In the genomic region with DNA sequence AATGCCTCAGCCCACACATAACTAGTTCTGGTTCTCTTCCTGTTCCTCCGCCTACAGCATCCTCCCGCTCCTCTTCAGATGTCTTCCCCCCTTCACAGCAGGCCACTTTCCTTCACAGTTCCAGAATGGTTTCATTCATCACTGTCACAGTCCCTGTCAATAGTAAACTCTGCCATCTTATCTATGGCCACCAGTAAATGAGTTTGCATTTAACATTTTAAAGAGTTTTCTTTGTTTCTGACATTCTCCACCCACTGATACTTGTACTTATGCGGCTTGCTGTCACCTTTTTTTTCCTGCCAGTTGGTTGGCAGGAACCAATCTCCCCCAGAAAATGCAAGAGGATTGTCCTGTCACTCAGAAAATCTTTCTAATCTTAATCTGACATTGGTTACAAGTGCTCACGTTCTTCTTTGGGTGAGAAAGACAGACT, we compare ENCODE assay signal across 9 cellular contexts.
DNase-seq lines count a peak whose midpoint lies in the region; ATAC-seq, FAIRE-seq and TF ChIP-seq lines count a peak whose summit lies in the region.
"Had no signal": no experiment of that assay in that cellular context is flagged by ENCODE, and none has a peak within 500 bp of the region (broad histone marks: within the 10 kb centered on the region; RNA-seq: fewer than 3 reads in every experiment).

No MANE protein-coding gene starts in this region.

- peak overlapping the region; percentile 45 for H3K27ac Mint-ChIP-seq in chondrocyte (ENCODE audit: unreplicated experiment)
- H3K27ac Mint-ChIP-seq in type B pancreatic cell = no peak overlapping the region

- H3K4me1 Mint-ChIP-seq in chondrocyte (ENCODE audit: low read depth) = peaks cover 25% of the 10 kb centered on the region
- no peaks in the 10 kb centered on the region for H3K4me1 Mint-ChIP-seq in type B pancreatic cell (ENCODE audit: unreplicated experiment)

- no peak overlapping the region for H3K4me3 ChIP-seq in lower lobe of right lung

- FAIRE-seq in GM18507 (lab: Jason Lieb, UNC) = peak; percentile 93

- no peaks in the 10 kb centered on the region for H3K36me3 ChIP-seq in lower lobe of right lung

- DNase-seq in GM18507 (ENCODE audit: extremely low spot score, insufficient read length, low read depth) (no peak), chondrocyte (ENCODE audit: low spot score) (no peak), type B pancreatic cell (ENCODE audit: extremely low spot score, unreplicated experiment) (no peak), lower lobe of right lung (no peak), HuH-7 (ENCODE audit: low spot score) (no peak), NCI-H1694 treated with DMSO at 0.1 percent for 48 hours (lab: John Stamatoyannopoulos, UW) (no peak)
- DNase-seq: DMS79 treated with DMSO at 0.1 percent for 48 hours had no signal

- H3K27me3 Mint-ChIP-seq in chondrocyte (ENCODE audit: low read depth) (no peaks in the 10 kb centered on the region), type B pancreatic cell (no peaks in the 10 kb centered on the region)

- H3K36me3 Mint-ChIP-seq in chondrocyte (ENCODE audit: low read depth) (no peaks in the 10 kb centered on the region), type B pancreatic cell (no peaks in the 10 kb centered on the region)

- H3K4me1 ChIP-seq in lower lobe of right lung = no peaks in the 10 kb centered on the region

- H3K9me3 ChIP-seq in lower lobe of right lung = no peaks in the 10 kb centered on the region

- no peak for TF ChIP-seq CTCF in chondrocyte (IDR thresholded peaks at IDR 0.05)
- no peak for TF ChIP-seq CTCF in type B pancreatic cell (conservative IDR thresholded peaks at IDR 0.05)
- TF ChIP-seq CTCF in lower lobe of right lung (IDR thresholded peaks at IDR 0.05) = no peak

- intact Hi-C loops in lower lobe of right lung (cut with DNase I) = no loop called here

- H3K27me3 ChIP-seq in lower lobe of right lung (ENCODE audit: low read depth) = no peaks in the 10 kb centered on the region

- no peak overlapping the region for H3K27ac ChIP-seq in lower lobe of right lung

- H3K4me3 Mint-ChIP-seq in chondrocyte (ENCODE audit: unreplicated experiment) (no peak overlapping the region), type B pancreatic cell (no peak overlapping the region)

- peak; percentile 54 for ATAC-seq in GM21390 (IDR thresholded peaks at IDR 0.05; ENCODE audit: unreplicated experiment)
- peak; percentile 47 for ATAC-seq in HG03139 (IDR thresholded peaks at IDR 0.05; ENCODE audit: unreplicated experiment)
- ATAC-seq in lower lobe of right lung = no peak

- peaks cover 9% of the 10 kb centered on the region for H3K9me3 Mint-ChIP-seq in chondrocyte (ENCODE audit: low read depth)
- no peaks in the 10 kb centered on the region for H3K9me3 Mint-ChIP-seq in type B pancreatic cell

Comparison
In these comparisons a context has a peak if more than half of its experiments do, and no peak if none do; other contexts are left out.
1. ATAC-seq: peak in GM21390 (single experiment) and HG03139 (single experiment); none in lower lobe of right lung (0 of 2).